In the genomic region with DNA sequence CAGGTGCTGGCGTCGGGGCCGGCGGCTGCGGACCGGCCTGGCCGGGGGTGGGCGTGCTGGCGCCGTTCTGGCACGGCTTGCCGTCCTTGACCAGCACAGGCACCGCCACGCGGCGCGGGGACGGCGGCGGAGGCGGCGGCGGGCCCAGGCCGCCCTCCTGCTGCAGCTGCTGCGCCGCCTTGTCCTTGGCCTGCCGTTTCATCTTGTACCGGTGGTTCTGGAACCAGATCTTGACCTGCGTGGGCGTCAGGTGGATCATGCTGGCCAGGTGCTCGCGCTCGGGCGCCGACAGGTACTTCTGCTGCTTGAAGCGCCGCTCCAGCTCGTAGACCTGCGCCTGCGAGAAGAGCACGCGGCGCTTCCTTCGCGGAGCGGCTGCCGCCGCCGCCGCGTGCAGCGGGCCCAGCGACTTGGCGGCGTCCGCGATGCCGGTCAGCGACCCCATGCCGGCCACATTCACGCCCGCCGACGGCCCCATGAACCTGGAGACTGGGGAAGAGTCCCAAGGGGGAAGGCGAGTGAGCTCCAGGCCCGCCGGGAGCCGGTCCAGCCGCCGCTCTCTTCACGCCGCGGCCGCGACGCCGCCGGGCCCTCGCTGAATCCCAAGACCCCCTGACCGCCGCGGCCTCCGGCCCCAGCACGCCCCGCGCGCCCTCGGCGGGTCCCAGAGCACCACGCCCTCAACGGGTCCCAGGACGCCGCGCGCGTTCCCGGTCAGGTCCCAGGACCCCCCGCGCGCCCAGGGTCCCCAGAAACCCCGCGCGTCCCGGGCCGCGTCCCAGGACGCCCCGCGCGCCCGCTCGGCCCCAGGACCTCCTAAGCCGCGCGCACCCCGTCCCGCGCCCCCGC, we compare ENCODE assay signal across 8 cellular contexts. TPM values are rescaled to one million over a fixed set of nuclear protein-coding genes. Genes with fewer than 3 reads are reported as not detected.
DNase-seq lines count a peak whose midpoint lies in the region; ATAC-seq, FAIRE-seq and TF ChIP-seq lines count a peak whose summit lies in the region.
"Had no signal": no experiment of that assay in that cellular context is flagged by ENCODE, and none has a peak within 500 bp of the region (broad histone marks: within the 10 kb centered on the region; RNA-seq: fewer than 3 reads in every experiment).

No MANE protein-coding gene starts in this region.

- H3K27me3 ChIP-seq in GM23338 (ENCODE audit: insufficient read depth) (peaks cover 100% of the 10 kb centered on the region), H1 (replicated peaks in 1 of 4; ENCODE audit: control insufficient read depth in 3 of 4, extremely low read depth in 1 of 4, insufficient read depth in 3 of 4, low read length in 3 of 4) (peaks cover 56 to 95% (median 80%) of the 10 kb centered on the region in 4 experiments)

- no peak; a peak in 1 of 4 replicates for TF ChIP-seq RAD21 in H1 (IDR thresholded peaks at IDR 0.05 in 1 of 2, conservative IDR thresholded peaks at IDR 0.05 in 1 of 2; ENCODE audit: low read depth in 2 of 2, low read length in 2 of 2)

- peaks cover 3% of the 10 kb centered on the region; the same call in 1 of the 2 replicates for H3K23me2 ChIP-seq in H1 (ENCODE audit: low read depth, low read length)

- CTCF ChIA-PET in H1 (lab: Charles Lee; ENCODE audit: partially characterized antibody) = interaction anchor here (1.2 kb wide), 2 partner anchors 161 to 175 kb away, joined by 3 to 4 read pairs; no protein-coding TSS in a partner anchor

- POLR2A ChIA-PET in H1 (lab: Charles Lee; ENCODE audit: partially characterized antibody) = interaction anchor here (1.3 kb wide), 2 partner anchors 93 to 296 kb away, joined by 3 to 4 read pairs; a partner anchor contains a TSS

- no peak for TF ChIP-seq POLR2A in H1 (IDR thresholded peaks at IDR 0.05; ENCODE audit: control extremely low read depth in 1 of 2, low read depth in 2 of 2, low read length in 2 of 2)

- no peak for TF ChIP-seq CTCF in GM23338 (conservative IDR thresholded peaks at IDR 0.05; ENCODE audit: low read depth in 2 of 2)
- no peak for TF ChIP-seq CTCF in H1 (IDR thresholded peaks at IDR 0.05; ENCODE audit: control extremely low read depth in 1 of 3, insufficient read depth in 1 of 3, low read depth in 1 of 3, low read length in 3 of 3)

- peak; percentile 38 for ATAC-seq in GM23338

- peaks cover 16% of the 10 kb centered on the region for H4K20me1 ChIP-seq in GM23338 (replicated peaks; ENCODE audit: insufficient read depth)
- H4K20me1 ChIP-seq in H1 (replicated peaks in 1 of 2; ENCODE audit: control insufficient read depth in 1 of 2, insufficient read depth in 2 of 2, low read length in 2 of 2) = peaks cover 0 to 4% of the 10 kb centered on the region in 2 experiments

- no peaks in the 10 kb centered on the region for H3K79me2 ChIP-seq in GM23338 (replicated peaks; ENCODE audit: insufficient read depth)
- H3K79me2 ChIP-seq in H1 (ENCODE audit: control insufficient read depth in 1 of 2, insufficient read depth in 2 of 2, low read length in 2 of 2) = no peaks in the 10 kb centered on the region

- H3K56ac ChIP-seq in H1 (replicated peaks; ENCODE audit: insufficient read length, low read depth, low read length) = no peak overlapping the region

- no peaks in the 10 kb centered on the region for H3K9me2 ChIP-seq in GM23338 (ENCODE audit: insufficient read depth)

- H3K27ac Mint-ChIP-seq in GM23338 = no peak overlapping the region

- peaks cover 18% of the 10 kb centered on the region for H3K4me1 Mint-ChIP-seq in GM23338

- H3K9me3 Mint-ChIP-seq in GM23338 = peaks cover 9% of the 10 kb centered on the region

- no peak overlapping the region for H2BK5ac ChIP-seq in H1 (ENCODE audit: low read depth, low read length)

- peak overlapping the region; percentile 85 for H2AFZ ChIP-seq in GM23338
- H2AFZ ChIP-seq in H1 (ENCODE audit: low read length) = peak overlapping the region; percentile 27; the same call in 1 of the 2 replicates

- no peaks in the 10 kb centered on the region for H3K36me3 ChIP-seq in GM23338 (ENCODE audit: insufficient read depth)
- peaks cover 0 to 16% (median 0%) of the 10 kb centered on the region in 4 experiments; a peak in 1 of 8 replicates for H3K36me3 ChIP-seq in H1 (ENCODE audit: control insufficient read depth in 2 of 4, insufficient read depth in 4 of 4, low read length in 3 of 4)

- H3K27me3 Mint-ChIP-seq in GM23338 (ENCODE audit: insufficient read depth, low read depth, poor library complexity) = peaks cover 79% of the 10 kb centered on the region

- H3K27ac ChIP-seq in GM23338 (ENCODE audit: low read depth) = no peak overlapping the region
- H3K27ac ChIP-seq in H1 (ENCODE audit: low read depth, low read length) = no peak overlapping the region

- H3K4me3 ChIP-seq in GM23338 (peak overlapping the region; percentile 44), H1 (ENCODE audit: extremely low read depth in 1 of 4, insufficient read depth in 2 of 4, low read depth in 3 of 4, low read length in 4 of 4) (peak overlapping the region in 3 of 4 experiments; percentile 20 to 53 (median 25); a peak in 4 of 8 replicates)

- peak overlapping the region; percentile 69; the same call in 1 of the 2 replicates for H3K4me2 ChIP-seq in GM23338
- H3K4me2 ChIP-seq in H1 (ENCODE audit: insufficient read depth in 1 of 2, low read depth in 2 of 2, low read length in 2 of 2) = peak overlapping the region; percentile 56 to 62

- H3K4ac ChIP-seq in H1 (replicated peaks; ENCODE audit: insufficient read length, low read depth, low read length) = no peak overlapping the region

- DNase-seq in GM23338 (ENCODE audit: low spot score) = peak; percentile 66
- DNase-seq in RPMI7951 (ENCODE audit: low read depth) = peak; percentile 5
- peak in 1 of 2 experiments; percentile 83 for DNase-seq in H1 (ENCODE audit: low read depth in 1 of 2, low spot score in 2 of 2)
- peak; percentile 88 for DNase-seq in retina
- DNase-seq in urothelium cell line (ENCODE audit: low spot score) = no peak
- DNase-seq in T1000 (lab: John Stamatoyannopoulos, UW) = no peak
- no peak for DNase-seq in NCI-H2196 (lab: John Stamatoyannopoulos, UW; ENCODE audit: unreplicated experiment)

- peaks cover 4% of the 10 kb centered on the region; the same call in 1 of the 3 replicates for H3K36me3 Mint-ChIP-seq in GM23338 (ENCODE audit: low read depth)

- FAIRE-seq in H1 (lab: Jason Lieb, UNC) (no peak), urothelium cell line (lab: Jason Lieb, UNC) (no peak)
- FAIRE-seq: islet of Langerhans had no signal

- no peak overlapping the region for H2BK120ac ChIP-seq in H1 (replicated peaks; ENCODE audit: low read depth, low read length)

- H3K4me1 ChIP-seq in GM23338 (ENCODE audit: insufficient read depth) (peaks cover 38% of the 10 kb centered on the region), H1 (replicated peaks in 1 of 4; ENCODE audit: control insufficient read depth in 3 of 4, insufficient read depth in 4 of 4, low read length in 3 of 4) (no peaks in the 10 kb centered on the region; a peak in 1 of 7 replicates)

- H3K23ac ChIP-seq in H1 (ENCODE audit: insufficient read length) = no peak overlapping the region

- no peak overlapping the region for H3K9ac ChIP-seq in H1 (replicated peaks in 1 of 4; ENCODE audit: extremely low read depth in 1 of 4, low read depth in 3 of 4, low read length in 3 of 4)

- H2BK20ac ChIP-seq in H1 (ENCODE audit: low read length) = no peak overlapping the region

- H2BK15ac ChIP-seq in H1 (ENCODE audit: low read length) = no peak overlapping the region

- H3F3A ChIP-seq in GM23338 (replicated peaks; ENCODE audit: low read depth) = 0 out of 2 replicates have a peak, but pooled peaks cover 4% of the 10 kb centered on the region

- H2BK12ac ChIP-seq in H1 (ENCODE audit: low read depth, low read length) = no peak overlapping the region

- H2AK5ac ChIP-seq in H1 (ENCODE audit: low read depth, low read length) = no peak overlapping the region

- 4% methylated on average over 59 of the region's 119 CpGs; no CpG with 5 or more reads in 1 of the 2 experiments for WGBS in H1 (ENCODE audit: extremely low coverage in 1 of 2, insufficient coverage in 1 of 2, insufficient read length in 1 of 2, insufficient replicate concordance in 2 of 2, low coverage in 1 of 2, low lambda C conversion rate in 2 of 2, missing lambda C conversion rate in 1 of 2), 2 experiments

- no peak overlapping the region for H3K18ac ChIP-seq in H1 (ENCODE audit: extremely low read depth, low read length)

- H4K5ac ChIP-seq in H1 (ENCODE audit: insufficient read length, low read depth, low read length) = no peak overlapping the region

- H3K79me1 ChIP-seq in H1 (ENCODE audit: low read depth, low read length) = no peaks in the 10 kb centered on the region

- peaks cover 0 to 9% of the 10 kb centered on the region in 2 experiments; a peak in 1 of 4 replicates for H3K9me3 ChIP-seq in H1 (ENCODE audit: insufficient read depth in 2 of 2, low read depth in 1 of 2, low read length in 1 of 2)

- peak overlapping the region; percentile 45; the same call in 2 of the 3 replicates for H3K4me3 Mint-ChIP-seq in GM23338

- no peak for TF ChIP-seq EP300 in H1 (IDR thresholded peaks at IDR 0.05; ENCODE audit: borderline replicate concordance in 1 of 2, low read depth in 2 of 2, low read length in 2 of 2)

- H4K91ac ChIP-seq in H1 (replicated peaks; ENCODE audit: insufficient read length, low read length) = no peak overlapping the region

- H3K14ac ChIP-seq in H1 (ENCODE audit: insufficient read length) = no peak overlapping the region

- H4K8ac ChIP-seq in H1 (ENCODE audit: extremely low read depth, insufficient read depth, low read length) = peak overlapping the region; percentile 93

TF ChIP-seq in GM23338, 12 proteins besides CTCF, POLR2A, EP300 and RAD21:
- TF ChIP-seq ZNF114 (CRISPR knock-in tag; IDR thresholded peaks at IDR 0.05) (no peak), EZH2 (IDR thresholded peaks at IDR 0.05; ENCODE audit: low read depth, unreplicated experiment) (peak; percentile 89)

TF ChIP-seq in H1, 55 proteins besides CTCF, POLR2A, EP300 and RAD21 (continues in another document):
- no peak for TF ChIP-seq TAF7 (optimal IDR thresholded peaks at IDR 0.05; ENCODE audit: borderline replicate concordance, low read depth, low read length)
- no peak for TF ChIP-seq EGR1 (IDR thresholded peaks at IDR 0.05; ENCODE audit: borderline replicate concordance, low read depth, low read length)
- TF ChIP-seq SUZ12 (IDR thresholded peaks at IDR 0.05; ENCODE audit: low read length) = peak; percentile 99
- TF ChIP-seq CHD1 (IDR thresholded peaks at IDR 0.05; ENCODE audit: low read depth, low read length) = no peak

RNA-seq across cellular contexts. Expression of a gene that starts 1.1 kb away (rescaled TPM):
- total RNA-seq in GM23338 (2014; rRNA removed; shearing (Covaris generic)) = 0.35 and 2.1 TPM in 2 replicates
- 0.31 and 0.61 TPM in 2 replicates for polyA plus RNA-seq in GM23338 (2016; fragmentation: Nextera tagmentation; extraction: Ambion mirVana)
- not detected in 2 replicates for total RNA-seq in RPMI7951 (2014; rRNA removed; shearing (Covaris generic))
- total RNA-seq in H1 (2021; fragmentation: NEBNext Ultra II Directional; extraction: Animal tissue kit (Norgen Biotek cat#: 25700)) = 0.19 and 0.37 TPM in 2 replicates
- polyA plus RNA-seq in H1 (2011; rRNA removed) = 0.12 and 0.19 TPM in 2 replicates
- polyA plus RNA-seq in H1 (2011; cell fraction: cytosol; rRNA removed) = 0.31 TPM
- 0.31 TPM for polyA plus RNA-seq in H1 (2011; cell fraction: nucleus; rRNA removed)
- 0.11 to 0.32 TPM (median 0.15 TPM) in 4 replicates for polyA plus RNA-seq in H1 (2012, experiment 1 of 2)
- polyA plus RNA-seq in H1 (2012, experiment 2 of 2) = 0.09 TPM
- polyA plus RNA-seq in H1 (2013, experiment 1 of 2) = 0.12 TPM
- polyA plus RNA-seq in H1 (2013, experiment 2 of 2) = 0.13 TPM
- polyA minus RNA-seq in H1 (2011; rRNA and poly(A)+ RNA removed) = not detected in 2 replicates
- not detected for polyA minus RNA-seq in H1 (2011; cell fraction: cytosol; rRNA and poly(A)+ RNA removed)
- not detected for polyA minus RNA-seq in H1 (2011; cell fraction: nucleus; rRNA and poly(A)+ RNA removed)

Comparison
In these comparisons a context has a peak if more than half of its experiments do, and no peak if none do; other contexts are left out.
1. DNase-seq: peak in GM23338 (single experiment), RPMI7951 (single experiment) and retina (single experiment); none in urothelium cell line (single experiment), T1000 (single experiment) and NCI-H2196 (single experiment).